Comparison of ENCODE assay signal across 1 cellular context in genomic region chr19:49118565-49119410, GRCh38.
TF ChIP-seq lines count a peak whose summit lies in the region.

Gene C19orf73, minus strand, starts transcription at chr19:49119143. Its CDS starts 121 bp downstream, at chr19:49119022.

TF ChIP-seq in GM12878, 131 proteins besides CTCF, POLR2A, EP300 and RAD21 (continued from another document and continues in another):
- TF ChIP-seq NFYA (IDR thresholded peaks at IDR 0.05; ENCODE audit: borderline replicate concordance, low read depth, low read length): no peak
- TF ChIP-seq CHD4 (IDR thresholded peaks at IDR 0.05): no peak
- TF ChIP-seq, protein P1, sequence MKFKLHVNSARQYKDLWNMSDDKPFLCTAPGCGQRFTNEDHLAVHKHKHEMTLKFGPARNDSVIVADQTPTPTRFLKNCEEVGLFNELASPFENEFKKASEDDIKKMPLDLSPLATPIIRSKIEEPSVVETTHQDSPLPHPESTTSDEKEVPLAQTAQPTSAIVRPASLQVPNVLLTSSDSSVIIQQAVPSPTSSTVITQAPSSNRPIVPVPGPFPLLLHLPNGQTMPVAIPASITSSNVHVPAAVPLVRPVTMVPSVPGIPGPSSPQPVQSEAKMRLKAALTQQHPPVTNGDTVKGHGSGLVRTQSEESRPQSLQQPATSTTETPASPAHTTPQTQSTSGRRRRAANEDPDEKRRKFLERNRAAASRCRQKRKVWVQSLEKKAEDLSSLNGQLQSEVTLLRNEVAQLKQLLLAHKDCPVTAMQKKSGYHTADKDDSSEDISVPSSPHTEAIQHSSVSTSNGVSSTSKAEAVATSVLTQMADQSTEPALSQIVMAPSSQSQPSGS (IDR thresholded peaks at IDR 0.05; ENCODE audit: low read length): peak; percentile 90
- TF ChIP-seq KLF5 (IDR thresholded peaks at IDR 0.05; ENCODE audit: partially characterized antibody): peak; percentile 98
- peak; percentile 57 to 98 for TF ChIP-seq EGR1 (IDR thresholded peaks at IDR 0.05; ENCODE audit: borderline replicate concordance in 1 of 2, low read depth in 2 of 2, low read length in 2 of 2)
- TF ChIP-seq BACH1 (IDR thresholded peaks at IDR 0.05; ENCODE audit: borderline replicate concordance): peak; percentile 98
- peak; percentile 95 to 98 for TF ChIP-seq BHLHE40 (IDR thresholded peaks at IDR 0.05; ENCODE audit: borderline replicate concordance in 1 of 2, low read depth in 2 of 2, low read length in 1 of 2)
- TF ChIP-seq ZNF622 (IDR thresholded peaks at IDR 0.05): no peak
- peak; percentile 38; the same call in 1 of the 2 replicates for TF ChIP-seq NR2C1 (IDR thresholded peaks at IDR 0.05)
- TF ChIP-seq CREB1 (IDR thresholded peaks at IDR 0.05; ENCODE audit: low read depth): peak; percentile 64
- peak; percentile 95 for TF ChIP-seq HDGF (IDR thresholded peaks at IDR 0.05)
- no peak for TF ChIP-seq TCF12 (IDR thresholded peaks at IDR 0.05; ENCODE audit: low read depth, low read length)
- TF ChIP-seq NFIC (IDR thresholded peaks at IDR 0.05; ENCODE audit: low read depth, low read length): no peak
- peak; percentile 91; the same call in 1 of the 2 replicates for TF ChIP-seq MAX (IDR thresholded peaks at IDR 0.05; ENCODE audit: low read depth, low read length)
- TF ChIP-seq ETV6 (conservative IDR thresholded peaks at IDR 0.05 in 1 of 2, IDR thresholded peaks at IDR 0.05 in 1 of 2; ENCODE audit: borderline replicate concordance in 1 of 2, low read depth in 1 of 2): no peak
- TF ChIP-seq GABPA (IDR thresholded peaks at IDR 0.05; ENCODE audit: low read depth): no peak
- TF ChIP-seq, protein P2, sequence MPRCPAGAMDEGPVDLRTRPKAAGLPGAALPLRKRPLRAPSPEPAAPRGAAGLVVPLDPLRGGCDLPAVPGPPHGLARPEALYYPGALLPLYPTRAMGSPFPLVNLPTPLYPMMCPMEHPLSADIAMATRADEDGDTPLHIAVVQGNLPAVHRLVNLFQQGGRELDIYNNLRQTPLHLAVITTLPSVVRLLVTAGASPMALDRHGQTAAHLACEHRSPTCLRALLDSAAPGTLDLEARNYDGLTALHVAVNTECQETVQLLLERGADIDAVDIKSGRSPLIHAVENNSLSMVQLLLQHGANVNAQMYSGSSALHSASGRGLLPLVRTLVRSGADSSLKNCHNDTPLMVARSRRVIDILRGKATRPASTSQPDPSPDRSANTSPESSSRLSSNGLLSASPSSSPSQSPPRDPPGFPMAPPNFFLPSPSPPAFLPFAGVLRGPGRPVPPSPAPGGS (IDR thresholded peaks at IDR 0.05; ENCODE audit: borderline replicate concordance, insufficient read depth, low read depth, low read length, poor library complexity, severe bottlenecking): peak; percentile 36
- TF ChIP-seq WRNIP1 (IDR thresholded peaks at IDR 0.05; ENCODE audit: borderline replicate concordance, low read depth, low read length): no peak
- TF ChIP-seq TARDBP (IDR thresholded peaks at IDR 0.05; ENCODE audit: borderline replicate concordance): no peak
- no peak for TF ChIP-seq RFX5 (IDR thresholded peaks at IDR 0.05; ENCODE audit: low read depth, low read length)
- TF ChIP-seq SIX5 (IDR thresholded peaks at IDR 0.05; ENCODE audit: low read depth, low read length, severe bottlenecking): peak; percentile 7
- no peak for TF ChIP-seq MEF2A (IDR thresholded peaks at IDR 0.05; ENCODE audit: insufficient read depth, low read depth, low read length)
- peak; percentile 46; the same call in 1 of the 2 replicates for TF ChIP-seq ZSCAN29 (IDR thresholded peaks at IDR 0.05)
- no peak for TF ChIP-seq HDAC6 (IDR thresholded peaks at IDR 0.05; ENCODE audit: unreplicated experiment)
- TF ChIP-seq ATF3 (IDR thresholded peaks at IDR 0.05; ENCODE audit: borderline replicate concordance, extremely low read depth, low read depth, low read length): no peak
- TF ChIP-seq CHD2 (IDR thresholded peaks at IDR 0.05; ENCODE audit: borderline replicate concordance, low read depth, low read length): peak; percentile 72
- TF ChIP-seq RELB (IDR thresholded peaks at IDR 0.05; ENCODE audit: low read depth): peak; percentile 86
- peak; percentile 92 for TF ChIP-seq IKZF1 (conservative IDR thresholded peaks at IDR 0.05)
- peak; percentile 50 for TF ChIP-seq MYC (IDR thresholded peaks at IDR 0.05; ENCODE audit: insufficient read depth, insufficient read length, insufficient replicate concordance, low read length, severe bottlenecking)
- TF ChIP-seq SUPT20H (IDR thresholded peaks at IDR 0.05; ENCODE audit: borderline replicate concordance, control insufficient read depth, low read depth, low read length): no peak
- no peak for TF ChIP-seq ZNF274 (IDR thresholded peaks at IDR 0.05; ENCODE audit: insufficient read depth, insufficient read length)
- no peak for TF ChIP-seq ZBTB11 (CRISPR knock-in tag; IDR thresholded peaks at IDR 0.05)
- TF ChIP-seq SMARCA5 (IDR thresholded peaks at IDR 0.05): peak; percentile 85; the same call in 1 of the 2 replicates
- peak; percentile 49 for TF ChIP-seq MEF2B (IDR thresholded peaks at IDR 0.05; ENCODE audit: partially characterized antibody, poor library complexity, severe bottlenecking)
- peak; percentile 49; the same call in 1 of the 2 replicates for TF ChIP-seq MXI1 (IDR thresholded peaks at IDR 0.05; ENCODE audit: low read depth, low read length)
- TF ChIP-seq USF2 (IDR thresholded peaks at IDR 0.05; ENCODE audit: borderline replicate concordance, low read depth, low read length): no peak
- no peak for TF ChIP-seq IRF4 (IDR thresholded peaks at IDR 0.05; ENCODE audit: low read depth, low read length)
- TF ChIP-seq LARP7 (IDR thresholded peaks at IDR 0.05): peak; percentile 95
- TF ChIP-seq, protein P3, sequence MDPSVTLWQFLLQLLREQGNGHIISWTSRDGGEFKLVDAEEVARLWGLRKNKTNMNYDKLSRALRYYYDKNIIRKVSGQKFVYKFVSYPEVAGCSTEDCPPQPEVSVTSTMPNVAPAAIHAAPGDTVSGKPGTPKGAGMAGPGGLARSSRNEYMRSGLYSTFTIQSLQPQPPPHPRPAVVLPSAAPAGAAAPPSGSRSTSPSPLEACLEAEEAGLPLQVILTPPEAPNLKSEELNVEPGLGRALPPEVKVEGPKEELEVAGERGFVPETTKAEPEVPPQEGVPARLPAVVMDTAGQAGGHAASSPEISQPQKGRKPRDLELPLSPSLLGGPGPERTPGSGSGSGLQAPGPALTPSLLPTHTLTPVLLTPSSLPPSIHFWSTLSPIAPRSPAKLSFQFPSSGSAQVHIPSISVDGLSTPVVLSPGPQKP (IDR thresholded peaks at IDR 0.05; ENCODE audit: low read depth, low read length): peak; percentile 35; the same call in 1 of the 2 replicates
- TF ChIP-seq, protein P4, sequence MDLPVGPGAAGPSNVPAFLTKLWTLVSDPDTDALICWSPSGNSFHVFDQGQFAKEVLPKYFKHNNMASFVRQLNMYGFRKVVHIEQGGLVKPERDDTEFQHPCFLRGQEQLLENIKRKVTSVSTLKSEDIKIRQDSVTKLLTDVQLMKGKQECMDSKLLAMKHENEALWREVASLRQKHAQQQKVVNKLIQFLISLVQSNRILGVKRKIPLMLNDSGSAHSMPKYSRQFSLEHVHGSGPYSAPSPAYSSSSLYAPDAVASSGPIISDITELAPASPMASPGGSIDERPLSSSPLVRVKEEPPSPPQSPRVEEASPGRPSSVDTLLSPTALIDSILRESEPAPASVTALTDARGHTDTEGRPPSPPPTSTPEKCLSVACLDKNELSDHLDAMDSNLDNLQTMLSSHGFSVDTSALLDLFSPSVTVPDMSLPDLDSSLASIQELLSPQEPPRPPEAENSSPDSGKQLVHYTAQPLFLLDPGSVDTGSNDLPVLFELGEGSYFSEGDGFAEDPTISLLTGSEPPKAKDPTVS (IDR thresholded peaks at IDR 0.05; ENCODE audit: low read depth, low read length): no peak
- no peak for TF ChIP-seq TCF7 (IDR thresholded peaks at IDR 0.05; ENCODE audit: borderline replicate concordance)
- TF ChIP-seq SREBF1 (IDR thresholded peaks at IDR 0.05; ENCODE audit: low read length): peak; percentile 90
- TF ChIP-seq SIN3A (IDR thresholded peaks at IDR 0.05; ENCODE audit: low read depth, low read length): no peak; the same call in 1 of the 2 replicates
- TF ChIP-seq ZNF207 (IDR thresholded peaks at IDR 0.05; ENCODE audit: borderline replicate concordance): peak; percentile 99
- TF ChIP-seq CEBPB (IDR thresholded peaks at IDR 0.05; ENCODE audit: borderline replicate concordance in 1 of 2, low read depth in 2 of 2, low read length in 2 of 2): no peak
- peak; percentile 98 for TF ChIP-seq NBN (IDR thresholded peaks at IDR 0.05)
- TF ChIP-seq SMAD5 (IDR thresholded peaks at IDR 0.05; ENCODE audit: low read depth): no peak; the same call in 1 of the 2 replicates
- TF ChIP-seq EZH2 (IDR thresholded peaks at IDR 0.05; ENCODE audit: borderline replicate concordance, control insufficient read depth, low read depth, low read length): no peak
- TF ChIP-seq, protein P5, sequence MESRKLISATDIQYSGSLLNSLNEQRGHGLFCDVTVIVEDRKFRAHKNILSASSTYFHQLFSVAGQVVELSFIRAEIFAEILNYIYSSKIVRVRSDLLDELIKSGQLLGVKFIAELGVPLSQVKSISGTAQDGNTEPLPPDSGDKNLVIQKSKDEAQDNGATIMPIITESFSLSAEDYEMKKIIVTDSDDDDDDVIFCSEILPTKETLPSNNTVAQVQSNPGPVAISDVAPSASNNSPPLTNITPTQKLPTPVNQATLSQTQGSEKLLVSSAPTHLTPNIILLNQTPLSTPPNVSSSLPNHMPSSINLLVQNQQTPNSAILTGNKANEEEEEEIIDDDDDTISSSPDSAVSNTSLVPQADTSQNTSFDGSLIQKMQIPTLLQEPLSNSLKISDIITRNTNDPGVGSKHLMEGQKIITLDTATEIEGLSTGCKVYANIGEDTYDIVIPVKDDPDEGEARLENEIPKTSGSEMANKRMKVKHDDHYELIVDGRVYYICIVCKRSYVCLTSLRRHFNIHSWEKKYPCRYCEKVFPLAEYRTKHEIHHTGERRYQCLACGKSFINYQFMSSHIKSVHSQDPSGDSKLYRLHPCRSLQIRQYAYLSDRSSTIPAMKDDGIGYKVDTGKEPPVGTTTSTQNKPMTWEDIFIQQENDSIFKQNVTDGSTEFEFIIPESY (IDR thresholded peaks at IDR 0.05): no peak
- peak; percentile 55; the same call in 1 of the 2 replicates for TF ChIP-seq ZNF217 (IDR thresholded peaks at IDR 0.05)
- TF ChIP-seq IRF3 (IDR thresholded peaks at IDR 0.05): no peak
